Comparison of ENCODE assay signal across 8 cellular contexts in genomic region chr21:29018540-29018939, GRCh38. TPM values are rescaled to one million over a fixed set of nuclear protein-coding genes. Genes with fewer than 3 reads are reported as not detected.
A peak's percentile ranks its signal among the peaks of the same experiment; 100 is the strongest.
DNase-seq lines count a peak whose midpoint lies in the region; ATAC-seq and TF ChIP-seq lines count a peak whose summit lies in the region.

No MANE protein-coding gene starts in this region.

- H3K9ac ChIP-seq in colonic mucosa (ENCODE audit: low read depth in 2 of 2, low read length in 2 of 2) (peak overlapping the region; percentile 86 to 87), mucosa of stomach (ENCODE audit: low read length) (peak overlapping the region; percentile 82)

- DNase-seq in NB4 (ENCODE audit: low read depth) (peak; percentile 19), colonic mucosa (no peak), NCI-H1092 (lab: John Stamatoyannopoulos, UW) (no peak), NCI-H1436 (lab: John Stamatoyannopoulos, UW) (no peak)

- peak; percentile 12 for ATAC-seq in GM21526 (IDR thresholded peaks at IDR 0.05; ENCODE audit: low FRiP score, unreplicated experiment)
- ATAC-seq in HG03378 (IDR thresholded peaks at IDR 0.05; ENCODE audit: unreplicated experiment), result no peak

- H3K4me1 ChIP-seq in colonic mucosa (no peaks in the 10 kb centered on the region), mucosa of stomach (ENCODE audit: control insufficient read depth, insufficient read depth, low read length) (peaks cover 10% of the 10 kb centered on the region)

- peak overlapping the region; percentile 79 for H3K4me3 ChIP-seq in NB4 (ENCODE audit: low read depth, low read length)
- peak overlapping the region; percentile 87 for H3K4me3 ChIP-seq in colonic mucosa
- H3K4me3 ChIP-seq in mucosa of stomach (ENCODE audit: low read length), result peak overlapping the region; percentile 96

- no peaks in the 10 kb centered on the region for H3K27me3 ChIP-seq in colonic mucosa
- H3K27me3 ChIP-seq in mucosa of stomach (ENCODE audit: control insufficient read depth, insufficient read depth, low read length), result no peaks in the 10 kb centered on the region

- intact Hi-C loops in colonic mucosa (cut with DNase I), result no loop called here

- H3K27ac ChIP-seq in C4-2B (peak overlapping the region; percentile 91), colonic mucosa (peak overlapping the region; percentile 72)

- H3K9me3 ChIP-seq in colonic mucosa (no peaks in the 10 kb centered on the region), mucosa of stomach (ENCODE audit: control insufficient read depth, low read length) (no peaks in the 10 kb centered on the region)

- TF ChIP-seq CTCF in C4-2B (conservative IDR thresholded peaks at IDR 0.05) (no peak), NB4 (IDR thresholded peaks at IDR 0.05; ENCODE audit: low read depth, low read length) (no peak), colonic mucosa (IDR thresholded peaks at IDR 0.05) (no peak)

- no peak for TF ChIP-seq POLR2A in NB4 (IDR thresholded peaks at IDR 0.05; ENCODE audit: extremely low read depth, insufficient read length)

- no peaks in the 10 kb centered on the region for H3K36me3 ChIP-seq in colonic mucosa
- no peaks in the 10 kb centered on the region for H3K36me3 ChIP-seq in mucosa of stomach (ENCODE audit: control insufficient read depth, insufficient read depth, low read length)

RNA-seq across cellular contexts. Expression of gene RWDD2B, which starts 0.6 kb away (rescaled TPM):
- total RNA-seq in colonic mucosa, result 10 to 100 TPM in 1 of 2 donors, 1 to 10 TPM in 1; 8.4 to 11.1 TPM

RNA-seq across cellular contexts. Expression of gene USP16, which starts 5.9 kb away (rescaled TPM):
- 10 to 100 TPM; 33.3 to 34.2 TPM for total RNA-seq in colonic mucosa

RNA-seq across cellular contexts. Expression of gene LTN1, which starts 25.9 kb away (rescaled TPM):
- 10 to 100 TPM; 21.1 to 33.2 TPM for total RNA-seq in colonic mucosa

RNA-seq across cellular contexts. Expression of gene CCT8, which starts 54.9 kb away (rescaled TPM):
- total RNA-seq in colonic mucosa, result 100 to 1,000 TPM; 106 to 190 TPM
